In genomic region chr11:67268036-67268683, GRCh38 we compare ENCODE assay signal across 8 cellular contexts. TPM values are rescaled to one million over a fixed set of nuclear protein-coding genes. Genes with fewer than 3 reads are reported as not detected.
DNase-seq lines count a peak whose midpoint lies in the region; ATAC-seq and TF ChIP-seq lines count a peak whose summit lies in the region.

No MANE protein-coding gene starts in this region.

- TF ChIP-seq CTCF in Calu3 (IDR thresholded peaks at IDR 0.05; ENCODE audit: unreplicated experiment) (no peak), SU-DHL-6 (IDR thresholded peaks at IDR 0.05; ENCODE audit: insufficient read depth, low read length, poor library complexity, severe bottlenecking) (no peak), uterus (IDR thresholded peaks at IDR 0.05) (no peak)

- peak overlapping the region; percentile 76 for H3K4me3 ChIP-seq in HAP-1
- peak overlapping the region; percentile 65 for H3K4me3 ChIP-seq in SU-DHL-6 (ENCODE audit: insufficient read depth, low read length, poor library complexity, severe bottlenecking)
- H3K4me3 ChIP-seq in naive thymus-derived CD4-positive, alpha-beta T cell (ENCODE audit: low read length), result peak overlapping the region; percentile 94
- H3K4me3 ChIP-seq in uterus, result peak overlapping the region; percentile 85 to 95

- H3K4me2 ChIP-seq in SU-DHL-6 (ENCODE audit: low read depth, low read length, poor library complexity, severe bottlenecking), result peak overlapping the region; percentile 58

- H3K9me2 ChIP-seq in SU-DHL-6 (replicated peaks; ENCODE audit: insufficient read depth, low read length), result no peaks in the 10 kb centered on the region

- peaks cover 48% of the 10 kb centered on the region for H3K36me3 Mint-ChIP-seq in Calu3 (ENCODE audit: insufficient read depth, unreplicated experiment)
- peaks cover 54% of the 10 kb centered on the region for H3K36me3 Mint-ChIP-seq in central memory CD8-positive, alpha-beta T cell (ENCODE audit: insufficient read depth)
- peaks cover 0 to 51% (median 18%) of the 10 kb centered on the region in 5 donors for H3K36me3 Mint-ChIP-seq in naive thymus-derived CD4-positive, alpha-beta T cell

- no peaks in the 10 kb centered on the region for H3K9me3 ChIP-seq in HAP-1
- H3K9me3 ChIP-seq in SU-DHL-6 (ENCODE audit: insufficient read depth, low read length), result no peaks in the 10 kb centered on the region
- no peaks in the 10 kb centered on the region for H3K9me3 ChIP-seq in naive thymus-derived CD4-positive, alpha-beta T cell (ENCODE audit: control insufficient read depth in 2 of 3, low read length in 3 of 3)
- H3K9me3 ChIP-seq in uterus, result no peaks in the 10 kb centered on the region

- peaks cover 28% of the 10 kb centered on the region for H3F3A ChIP-seq in SU-DHL-6 (ENCODE audit: insufficient read depth)

- peaks cover 64% of the 10 kb centered on the region for H3K79me2 ChIP-seq in SU-DHL-6 (ENCODE audit: insufficient read depth, low read length)

- peaks cover 30% of the 10 kb centered on the region for H3K4me1 Mint-ChIP-seq in Calu3 (ENCODE audit: low read depth, unreplicated experiment)
- H3K4me1 Mint-ChIP-seq in central memory CD8-positive, alpha-beta T cell, result peaks cover 66% of the 10 kb centered on the region
- H3K4me1 Mint-ChIP-seq in naive thymus-derived CD4-positive, alpha-beta T cell, result peaks cover 30 to 83% (median 66%) of the 10 kb centered on the region in 7 donors

- TF ChIP-seq POLR2A in uterus (IDR thresholded peaks at IDR 0.05), result no peak

- no peak overlapping the region for H2AFZ ChIP-seq in SU-DHL-6 (ENCODE audit: low read depth, low read length, severe bottlenecking)

- H3K27ac Mint-ChIP-seq in Calu3 (ENCODE audit: unreplicated experiment), result no peak overlapping the region
- H3K27ac Mint-ChIP-seq in central memory CD8-positive, alpha-beta T cell (ENCODE audit: low read depth), result peak overlapping the region; percentile 98
- peak overlapping the region; percentile 91 to 100 (median 97) for H3K27ac Mint-ChIP-seq in naive thymus-derived CD4-positive, alpha-beta T cell

- DNase-seq in Calu3 (no peak), HAP-1 (ENCODE audit: low spot score in 2 of 2) (no peak), uterus (peak in 1 of 2 donors; percentile 17), HPDE6-E6E7 (ENCODE audit: extremely low spot score) (no peak), T1000 (lab: John Stamatoyannopoulos, UW) (no peak)
- peak in 1 of 2 donors; percentile 78 for DNase-seq in central memory CD8-positive, alpha-beta T cell (ENCODE audit: low spot score in 2 of 2)
- peak in 8 of 9 donors; percentile 48 to 69 (median 57) for DNase-seq in naive thymus-derived CD4-positive, alpha-beta T cell

- TSS peak; percentile 34 for BruUV-seq in Calu3 (replicated peaks; lab: Mats Ljungman, UMichigan)

- H3K9me3 Mint-ChIP-seq in Calu3 (ENCODE audit: low read depth, unreplicated experiment), result no peaks in the 10 kb centered on the region
- no peaks in the 10 kb centered on the region for H3K9me3 Mint-ChIP-seq in central memory CD8-positive, alpha-beta T cell
- H3K9me3 Mint-ChIP-seq in naive thymus-derived CD4-positive, alpha-beta T cell, result no peaks in the 10 kb centered on the region

- intact Hi-C loops in Calu3 (cut with micrococcal nuclease; ENCODE audit: unreplicated experiment), result loop anchor here (10.0 kb wide), 1 partner anchor 117 kb away; no protein-coding TSS in a partner anchor
- intact Hi-C loops in naive thymus-derived CD4-positive, alpha-beta T cell (cut with micrococcal nuclease), result loop anchor here (1.0 to 5.0 kb wide), 3 partner anchors 9 to 239 kb away; partner anchors contain the start of genes CDK2AP2 (in 1 of the 2) and PITPNM1 (in 1 of the 2)
- intact Hi-C loops in uterus (cut with DNase I; ENCODE audit: low total_unique reads), result loop anchor here (5.0 to 10.0 kb wide), 2 partner anchors 49 to 117 kb away; no protein-coding TSS in a partner anchor

- H3K4me3 Mint-ChIP-seq in Calu3 (ENCODE audit: low read depth, unreplicated experiment), result peak overlapping the region; percentile 100
- peak overlapping the region; percentile 99 for H3K4me3 Mint-ChIP-seq in central memory CD8-positive, alpha-beta T cell
- H3K4me3 Mint-ChIP-seq in naive thymus-derived CD4-positive, alpha-beta T cell, result peak overlapping the region; percentile 93 to 99 (median 98)

- in situ Hi-C loops in HAP-1 (cut with MboI; ENCODE audit: low sequenced_read_pairs), result no loop called here

- H3K27ac ChIP-seq in SU-DHL-6 (ENCODE audit: low read depth, low read length) (peak overlapping the region; percentile 93), uterus (peak overlapping the region; percentile 87 to 88)
- peak overlapping the region; percentile 93 for H3K27ac ChIP-seq in naive thymus-derived CD4-positive, alpha-beta T cell (ENCODE audit: low read depth, low read length)

- CTCF ChIA-PET in Calu3 (lab: Charles Lee), result interaction anchor here (2.4 kb wide), 1 partner anchor 50 kb away, joined by 24 read pairs; no protein-coding TSS in a partner anchor
- CTCF ChIA-PET in naive thymus-derived CD4-positive, alpha-beta T cell (lab: Charles Lee), result interaction anchor here (0.9 to 3.8 kb wide), 7 partner anchors 9 to 78 kb away, joined by 3 to 24 read pairs (median 8); partner anchors contain the start of gene ANKRD13D

- POLR2A ChIA-PET in naive thymus-derived CD4-positive, alpha-beta T cell (lab: Charles Lee), result interaction anchor here (0.6 to 15.1 kb wide), 18 partner anchors 7 to 197 kb away, joined by 3 to 729 read pairs (median 4); partner anchors contain the start of genes ANKRD13D, PPP1CA and SSH3

- H3K4me1 ChIP-seq in HAP-1 (no peaks in the 10 kb centered on the region; the same call in 1 of the 2 replicates), uterus (peaks cover 21 to 27% of the 10 kb centered on the region in 2 donors)
- H3K4me1 ChIP-seq in naive thymus-derived CD4-positive, alpha-beta T cell (ENCODE audit: control insufficient read depth in 2 of 2, insufficient read depth in 2 of 2, low read length in 2 of 2), result peaks cover 58 to 63% of the 10 kb centered on the region in 2 donors

- no peaks in the 10 kb centered on the region for H4K20me1 ChIP-seq in SU-DHL-6 (ENCODE audit: low read depth, low read length)

- peak overlapping the region; percentile 97 for H3K9ac ChIP-seq in SU-DHL-6 (ENCODE audit: low read length)

- peak; percentile 71 for ATAC-seq in central memory CD8-positive, alpha-beta T cell (replicated peaks; ENCODE audit: extremely low read depth, poor library complexity, severe bottlenecking)
- ATAC-seq in naive thymus-derived CD4-positive, alpha-beta T cell, result peak; percentile 50

- no peaks in the 10 kb centered on the region for H3K27me3 Mint-ChIP-seq in Calu3 (ENCODE audit: unreplicated experiment)
- H3K27me3 Mint-ChIP-seq in central memory CD8-positive, alpha-beta T cell, result no peaks in the 10 kb centered on the region
- H3K27me3 Mint-ChIP-seq in naive thymus-derived CD4-positive, alpha-beta T cell, result no peaks in the 10 kb centered on the region

- no peaks in the 10 kb centered on the region for H3K27me3 ChIP-seq in HAP-1 (ENCODE audit: low read depth)
- no peaks in the 10 kb centered on the region for H3K27me3 ChIP-seq in SU-DHL-6 (ENCODE audit: low read length)
- no peaks in the 10 kb centered on the region for H3K27me3 ChIP-seq in naive thymus-derived CD4-positive, alpha-beta T cell (ENCODE audit: control insufficient read depth in 2 of 2, insufficient read depth in 2 of 2, low read length in 2 of 2)
- H3K27me3 ChIP-seq in uterus, result no peaks in the 10 kb centered on the region

- H3K36me3 ChIP-seq in HAP-1 (replicated peaks) (peaks cover 17% of the 10 kb centered on the region), SU-DHL-6 (ENCODE audit: low read length) (no peaks in the 10 kb centered on the region), uterus (no peaks in the 10 kb centered on the region)
- H3K36me3 ChIP-seq in naive thymus-derived CD4-positive, alpha-beta T cell (ENCODE audit: control insufficient read depth in 2 of 3, insufficient read depth in 3 of 3, low read length in 3 of 3), result peaks cover 0 to 20% (median 5%) of the 10 kb centered on the region in 3 experiments

RNA-seq across cellular contexts. Expression of gene GRK2, which starts 1.9 kb away (rescaled TPM):
- total RNA-seq in Calu3 (2022) (69.8 and 71.3 TPM in 2 replicates), uterus (10 to 100 TPM; 25.0 to 93.8 (median 64.2) TPM)
- total RNA-seq in naive thymus-derived CD4-positive, alpha-beta T cell, result 100 to 1,000 TPM; 305 to 399 (median 322) TPM
- 10 to 100 TPM; 18.5 to 38.0 TPM for polyA plus RNA-seq in naive thymus-derived CD4-positive, alpha-beta T cell

RNA-seq across cellular contexts. Expression of gene ANKRD13D, which starts 20.9 kb away (rescaled TPM):
- 50.8 and 58.5 TPM in 2 replicates for total RNA-seq in Calu3 (2022)
- 100 to 1,000 TPM; 161 to 286 (median 191) TPM for total RNA-seq in naive thymus-derived CD4-positive, alpha-beta T cell
- polyA plus RNA-seq in naive thymus-derived CD4-positive, alpha-beta T cell, result 10 to 100 TPM in 1 of 2 donors, 1 to 10 TPM in 1; 6.3 to 19.5 TPM
- 10 to 100 TPM in 3 of 4 donors, 1 to 10 TPM in 1; 7.4 to 63.7 (median 22.5) TPM for total RNA-seq in uterus

RNA-seq across cellular contexts. Expression of gene SSH3, which starts 35.2 kb away (rescaled TPM):
- total RNA-seq in Calu3 (2022), result 73.0 and 84.3 TPM in 2 replicates
- total RNA-seq in naive thymus-derived CD4-positive, alpha-beta T cell, result 10 to 100 TPM in 4 of 5 experiments, 1 to 10 TPM in 1; 8.8 to 23.8 (median 15.0) TPM
- 1 to 10 TPM; 1.1 to 4.9 TPM for polyA plus RNA-seq in naive thymus-derived CD4-positive, alpha-beta T cell
- total RNA-seq in uterus, result 10 to 100 TPM in 3 of 4 donors, 1 to 10 TPM in 1; 7.7 to 48.8 (median 19.1) TPM

Comparison
In these comparisons a context has a peak if more than half of its experiments do, and no peak if none do; other contexts are left out.
1. DNase-seq: peak in naive thymus-derived CD4-positive, alpha-beta T cell (8 of 9); none in Calu3 (single experiment), HAP-1 (0 of 2), HPDE6-E6E7 (single experiment) and T1000 (single experiment).
2. Peak in every context shown above with its lines, with median percentiles within 50 percentile points of each other: H3K4me3 Mint-ChIP-seq, H3K4me3 ChIP-seq and H3K27ac ChIP-seq.